Comparison of ENCODE assay signal across 2 cellular contexts in the genomic region with DNA sequence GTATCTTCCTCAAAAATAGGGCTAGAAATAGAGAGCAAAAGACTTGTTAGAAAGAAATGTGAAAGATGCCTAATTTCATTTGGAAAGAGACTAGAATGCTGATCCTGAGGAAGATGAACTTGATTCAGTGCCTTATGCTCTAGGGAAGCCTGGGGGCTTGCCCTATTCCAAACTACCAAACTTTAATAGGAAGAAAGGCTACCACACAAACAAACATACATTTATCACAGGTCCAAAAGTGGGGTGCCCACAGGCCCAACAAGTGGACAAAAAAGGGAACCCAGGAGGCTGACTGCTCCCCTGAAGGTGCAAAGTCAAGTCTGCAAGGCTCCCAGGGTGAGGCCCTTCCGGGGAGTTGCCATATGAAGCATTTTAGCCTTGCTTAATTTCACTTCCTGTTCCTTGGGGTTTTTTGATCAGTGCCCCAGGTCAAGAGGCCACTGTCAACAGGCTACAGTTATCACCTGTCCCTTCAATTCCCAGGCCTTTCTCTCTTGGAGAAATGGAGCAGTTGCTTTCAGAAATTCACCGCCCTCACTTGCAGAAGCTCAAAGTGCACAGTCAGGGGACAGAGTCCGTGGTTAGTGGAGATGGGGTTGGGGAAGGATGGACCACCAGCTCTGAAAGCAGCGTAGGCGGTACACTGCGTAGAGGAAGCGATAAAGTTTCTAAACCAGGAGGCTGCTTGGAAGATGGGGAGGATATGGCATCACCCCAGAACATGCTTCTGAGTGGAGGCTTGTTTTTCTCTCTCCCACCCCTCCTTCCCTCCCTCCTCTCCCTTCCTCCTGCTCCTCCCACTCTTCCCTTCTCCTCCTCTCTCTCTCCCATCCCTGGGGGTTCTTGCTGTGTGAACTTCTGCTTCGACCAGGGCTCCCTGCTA.
TF ChIP-seq lines count a peak whose summit lies in the region.

No MANE protein-coding gene starts in this region.

TF ChIP-seq in SK-N-SH treated with all-trans-retinoic acid at 6 μM for 48 hours, 23 proteins besides CTCF, POLR2A, EP300 and RAD21 (continued from another document):
- no peak for TF ChIP-seq TSHZ2 (CRISPR knock-in tag; IDR thresholded peaks at IDR 0.05)
- TF ChIP-seq TCF4 (CRISPR knock-in tag; IDR thresholded peaks at IDR 0.05; ENCODE audit: borderline replicate concordance) = no peak
- TF ChIP-seq ZC3H10 (CRISPR knock-in tag; IDR thresholded peaks at IDR 0.05) = no peak
- no peak for TF ChIP-seq ZFP3 (CRISPR knock-in tag; IDR thresholded peaks at IDR 0.05)
- TF ChIP-seq, protein P1, sequence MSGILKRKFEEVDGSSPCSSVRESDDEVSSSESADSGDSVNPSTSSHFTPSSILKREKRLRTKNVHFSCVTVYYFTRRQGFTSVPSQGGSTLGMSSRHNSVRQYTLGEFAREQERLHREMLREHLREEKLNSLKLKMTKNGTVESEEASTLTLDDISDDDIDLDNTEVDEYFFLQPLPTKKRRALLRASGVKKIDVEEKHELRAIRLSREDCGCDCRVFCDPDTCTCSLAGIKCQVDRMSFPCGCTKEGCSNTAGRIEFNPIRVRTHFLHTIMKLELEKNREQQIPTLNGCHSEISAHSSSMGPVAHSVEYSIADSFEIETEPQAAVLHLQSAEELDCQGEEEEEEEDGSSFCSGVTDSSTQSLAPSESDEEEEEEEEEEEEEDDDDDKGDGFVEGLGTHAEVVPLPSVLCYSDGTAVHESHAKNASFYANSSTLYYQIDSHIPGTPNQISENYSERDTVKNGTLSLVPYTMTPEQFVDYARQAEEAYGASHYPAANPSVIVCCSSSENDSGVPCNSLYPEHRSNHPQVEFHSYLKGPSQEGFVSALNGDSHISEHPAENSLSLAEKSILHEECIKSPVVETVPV (CRISPR knock-in tag; IDR thresholded peaks at IDR 0.05) = no peak

TF ChIP-seq in SK-N-SH, 30 proteins besides CTCF, POLR2A, EP300 and RAD21 (continued from another document):
- TF ChIP-seq, protein P2, sequence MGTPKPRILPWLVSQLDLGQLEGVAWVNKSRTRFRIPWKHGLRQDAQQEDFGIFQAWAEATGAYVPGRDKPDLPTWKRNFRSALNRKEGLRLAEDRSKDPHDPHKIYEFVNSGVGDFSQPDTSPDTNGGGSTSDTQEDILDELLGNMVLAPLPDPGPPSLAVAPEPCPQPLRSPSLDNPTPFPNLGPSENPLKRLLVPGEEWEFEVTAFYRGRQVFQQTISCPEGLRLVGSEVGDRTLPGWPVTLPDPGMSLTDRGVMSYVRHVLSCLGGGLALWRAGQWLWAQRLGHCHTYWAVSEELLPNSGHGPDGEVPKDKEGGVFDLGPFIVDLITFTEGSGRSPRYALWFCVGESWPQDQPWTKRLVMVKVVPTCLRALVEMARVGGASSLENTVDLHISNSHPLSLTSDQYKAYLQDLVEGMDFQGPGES (IDR thresholded peaks at IDR 0.05; ENCODE audit: low read depth, low read length) = no peak
- TF ChIP-seq, protein P3, sequence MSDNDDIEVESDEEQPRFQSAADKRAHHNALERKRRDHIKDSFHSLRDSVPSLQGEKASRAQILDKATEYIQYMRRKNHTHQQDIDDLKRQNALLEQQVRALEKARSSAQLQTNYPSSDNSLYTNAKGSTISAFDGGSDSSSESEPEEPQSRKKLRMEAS (IDR thresholded peaks at IDR 0.05; ENCODE audit: low read depth) = no peak
- TF ChIP-seq USF1 (IDR thresholded peaks at IDR 0.05; ENCODE audit: borderline replicate concordance, low read depth) (no peak), RXRA (IDR thresholded peaks at IDR 0.05; ENCODE audit: borderline replicate concordance, low read depth) (no peak), NFIC (IDR thresholded peaks at IDR 0.05; ENCODE audit: borderline replicate concordance) (no peak), PBX3 (IDR thresholded peaks at IDR 0.05) (no peak), MEF2A (IDR thresholded peaks at IDR 0.05; ENCODE audit: borderline replicate concordance, low read depth) (no peak), NRF1 (IDR thresholded peaks at IDR 0.05; ENCODE audit: low read depth, low read length) (no peak), JUND (IDR thresholded peaks at IDR 0.05) (no peak), GATA2 (CRISPR knock-in tag; IDR thresholded peaks at IDR 0.05) (no peak)
- TF ChIP-seq, protein P4, sequence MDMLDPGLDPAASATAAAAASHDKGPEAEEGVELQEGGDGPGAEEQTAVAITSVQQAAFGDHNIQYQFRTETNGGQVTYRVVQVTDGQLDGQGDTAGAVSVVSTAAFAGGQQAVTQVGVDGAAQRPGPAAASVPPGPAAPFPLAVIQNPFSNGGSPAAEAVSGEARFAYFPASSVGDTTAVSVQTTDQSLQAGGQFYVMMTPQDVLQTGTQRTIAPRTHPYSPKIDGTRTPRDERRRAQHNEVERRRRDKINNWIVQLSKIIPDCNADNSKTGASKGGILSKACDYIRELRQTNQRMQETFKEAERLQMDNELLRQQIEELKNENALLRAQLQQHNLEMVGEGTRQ (IDR thresholded peaks at IDR 0.05; ENCODE audit: borderline replicate concordance, low read depth, low read length) = no peak
